8 cellular contexts compared by ENCODE assay signal in the genomic region with DNA sequence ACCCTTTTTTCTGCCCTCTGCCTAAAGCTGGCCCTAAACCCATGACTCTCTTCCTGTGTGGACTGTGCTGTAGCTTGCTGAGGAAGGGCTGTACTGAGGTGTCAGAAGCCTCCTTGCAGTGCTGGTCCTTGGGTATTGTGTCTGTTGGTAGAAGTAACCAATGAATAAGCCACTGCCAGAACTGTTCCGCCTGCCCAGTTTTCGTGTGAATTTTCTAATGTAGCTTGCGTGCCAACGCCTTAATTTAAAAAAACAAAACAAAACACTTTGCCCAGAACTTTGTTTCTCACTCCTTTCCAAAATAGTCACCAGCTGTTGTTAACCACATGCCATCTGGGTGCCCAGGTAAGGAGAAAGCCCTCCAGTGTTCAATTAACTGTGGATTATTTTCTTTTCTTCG.
DNase-seq lines count a peak whose midpoint lies in the region; ATAC-seq and FAIRE-seq lines count a peak whose summit lies in the region.

No MANE protein-coding gene starts in this region.

- no peak overlapping the region for H3K4me3 ChIP-seq in small intestine (ENCODE audit: low read depth in 1 of 2, low read length in 2 of 2)

- H3K4me3 Mint-ChIP-seq in activated CD8-positive, alpha-beta memory T cell treated with anti-CD3 and anti-CD28 coated beads, Interleukin-2, amount 10 ng/mL, durations not matched to agents 7 days and 5 days, result peak overlapping the region; percentile 94
- H3K4me3 Mint-ChIP-seq in activated CD4-positive, alpha-beta memory T cell treated with anti-CD3 and anti-CD28 coated beads, Interleukin-2, amount 10 ng/mL, durations not matched to agents 7 days and 5 days, result peak overlapping the region; percentile 96

- peaks cover 14 to 20% of the 10 kb centered on the region in 2 donors for H3K36me3 ChIP-seq in small intestine (ENCODE audit: control insufficient read depth in 2 of 2, insufficient read depth in 2 of 2, low read length in 2 of 2)

- no peaks in the 10 kb centered on the region for H3K4me1 ChIP-seq in small intestine (ENCODE audit: control insufficient read depth in 2 of 2, insufficient read depth in 1 of 2, low read depth in 1 of 2, low read length in 1 of 2)

- peak; percentile 51 for ATAC-seq in activated CD8-positive, alpha-beta memory T cell treated with anti-CD3 and anti-CD28 coated beads, Interleukin-2, amount 10 ng/mL, durations not matched to agents 7 days and 5 days
- ATAC-seq in HG03045 (IDR thresholded peaks at IDR 0.05; ENCODE audit: unreplicated experiment), result peak; percentile 40

- peaks cover 48% of the 10 kb centered on the region for H3K36me3 Mint-ChIP-seq in activated CD8-positive, alpha-beta memory T cell treated with anti-CD3 and anti-CD28 coated beads, Interleukin-2, amount 10 ng/mL, durations not matched to agents 7 days and 5 days
- peaks cover 61% of the 10 kb centered on the region for H3K36me3 Mint-ChIP-seq in activated CD4-positive, alpha-beta memory T cell treated with anti-CD3 and anti-CD28 coated beads, Interleukin-2, amount 10 ng/mL, durations not matched to agents 7 days and 5 days (ENCODE audit: low read depth)

- H3K9me3 ChIP-seq in small intestine (ENCODE audit: control insufficient read depth, low read depth), result no peaks in the 10 kb centered on the region

- no peaks in the 10 kb centered on the region for H3K27me3 Mint-ChIP-seq in activated CD8-positive, alpha-beta memory T cell treated with anti-CD3 and anti-CD28 coated beads, Interleukin-2, amount 10 ng/mL, durations not matched to agents 7 days and 5 days
- no peaks in the 10 kb centered on the region for H3K27me3 Mint-ChIP-seq in activated CD4-positive, alpha-beta memory T cell treated with anti-CD3 and anti-CD28 coated beads, Interleukin-2, amount 10 ng/mL, durations not matched to agents 7 days and 5 days

- CTCF ChIA-PET in activated CD8-positive, alpha-beta memory T cell treated with anti-CD3 and anti-CD28 coated beads, Interleukin-2, amount 10 ng/mL, durations not matched to agents 7 days and 5 days (lab: Charles Lee), result interaction anchor here (0.9 to 1.4 kb wide), 4 partner anchors 36 to 76 kb away, joined by 3 to 4 read pairs (median 3); no protein-coding TSS in a partner anchor
- CTCF ChIA-PET in activated CD4-positive, alpha-beta memory T cell treated with anti-CD3 and anti-CD28 coated beads, Interleukin-2, amount 10 ng/mL, durations not matched to agents 7 days and 5 days (lab: Charles Lee), result interaction anchor here (6.0 kb wide), 1 partner anchor 11 kb away, joined by 46 read pairs; no protein-coding TSS in a partner anchor

- peaks cover 63% of the 10 kb centered on the region for H3K4me1 Mint-ChIP-seq in activated CD8-positive, alpha-beta memory T cell treated with anti-CD3 and anti-CD28 coated beads, Interleukin-2, amount 10 ng/mL, durations not matched to agents 7 days and 5 days
- peaks cover 59% of the 10 kb centered on the region for H3K4me1 Mint-ChIP-seq in activated CD4-positive, alpha-beta memory T cell treated with anti-CD3 and anti-CD28 coated beads, Interleukin-2, amount 10 ng/mL, durations not matched to agents 7 days and 5 days

- H3K9me3 Mint-ChIP-seq in activated CD8-positive, alpha-beta memory T cell treated with anti-CD3 and anti-CD28 coated beads, Interleukin-2, amount 10 ng/mL, durations not matched to agents 7 days and 5 days (ENCODE audit: low read depth), result no peaks in the 10 kb centered on the region
- no peaks in the 10 kb centered on the region for H3K9me3 Mint-ChIP-seq in activated CD4-positive, alpha-beta memory T cell treated with anti-CD3 and anti-CD28 coated beads, Interleukin-2, amount 10 ng/mL, durations not matched to agents 7 days and 5 days

- WGBS in small intestine, 3 donors, result 54 to 77% (median 72%) methylated on average over 5 of the region's 5 CpGs

- POLR2A ChIA-PET in activated CD4-positive, alpha-beta memory T cell treated with anti-CD3 and anti-CD28 coated beads, Interleukin-2, amount 10 ng/mL, durations not matched to agents 7 days and 5 days (lab: Charles Lee), result interaction anchor here (0.7 to 6.0 kb wide), 11 partner anchors 10 to 111 kb away, joined by 3 to 285 read pairs (median 7); no protein-coding TSS in a partner anchor

- H3K27ac Mint-ChIP-seq in activated CD8-positive, alpha-beta memory T cell treated with anti-CD3 and anti-CD28 coated beads, Interleukin-2, amount 10 ng/mL, durations not matched to agents 7 days and 5 days, result peak overlapping the region; percentile 98
- peak overlapping the region; percentile 99 for H3K27ac Mint-ChIP-seq in activated CD4-positive, alpha-beta memory T cell treated with anti-CD3 and anti-CD28 coated beads, Interleukin-2, amount 10 ng/mL, durations not matched to agents 7 days and 5 days

- FAIRE-seq in small intestine (lab: Jason Lieb, UNC), result no peak

- DNase-seq in activated CD8-positive, alpha-beta memory T cell treated with anti-CD3 and anti-CD28 coated beads, Interleukin-2, amount 10 ng/mL, durations not matched to agents 7 days and 5 days, result peak; percentile 73
- DNase-seq in activated CD8-positive, alpha-beta memory T cell treated with anti-CD3 and anti-CD28 coated beads, Interleukin-2, amount 50 U/mL, for 48 hours, result no peak
- peak; percentile 56 for DNase-seq in activated CD4-positive, alpha-beta memory T cell treated with anti-CD3 and anti-CD28 coated beads, Interleukin-2, amount 10 ng/mL, durations not matched to agents 7 days and 5 days
- DNase-seq in small intestine (peak; percentile 35), NCI-H69 (lab: John Stamatoyannopoulos, UW) (no peak), NCI-H226 (no peak), NCI-H2227 (lab: John Stamatoyannopoulos, UW; ENCODE audit: unreplicated experiment) (no peak)

- H3K27me3 ChIP-seq in small intestine (ENCODE audit: control insufficient read depth in 2 of 2, insufficient read depth in 2 of 2, low read length in 2 of 2), result no peaks in the 10 kb centered on the region

- peak overlapping the region; percentile 43 to 80 for H3K27ac ChIP-seq in small intestine (ENCODE audit: low read depth in 1 of 2, low read length in 1 of 2)

Comparison
In these comparisons a context has a peak if more than half of its experiments do, and no peak if none do; other contexts are left out.
1. DNase-seq: peak in activated CD8-positive, alpha-beta memory T cell treated with anti-CD3 and anti-CD28 coated beads, Interleukin-2, amount 10 ng/mL, durations not matched to agents 7 days and 5 days (single experiment), activated CD4-positive, alpha-beta memory T cell treated with anti-CD3 and anti-CD28 coated beads, Interleukin-2, amount 10 ng/mL, durations not matched to agents 7 days and 5 days (single experiment) and small intestine (single experiment); none in activated CD8-positive, alpha-beta memory T cell treated with anti-CD3 and anti-CD28 coated beads, Interleukin-2, amount 50 U/mL, for 48 hours (single experiment), NCI-H69 (single experiment), NCI-H226 (single experiment) and NCI-H2227 (single experiment).